ENCODE assay signal across 10 cellular contexts in the genomic region with DNA sequence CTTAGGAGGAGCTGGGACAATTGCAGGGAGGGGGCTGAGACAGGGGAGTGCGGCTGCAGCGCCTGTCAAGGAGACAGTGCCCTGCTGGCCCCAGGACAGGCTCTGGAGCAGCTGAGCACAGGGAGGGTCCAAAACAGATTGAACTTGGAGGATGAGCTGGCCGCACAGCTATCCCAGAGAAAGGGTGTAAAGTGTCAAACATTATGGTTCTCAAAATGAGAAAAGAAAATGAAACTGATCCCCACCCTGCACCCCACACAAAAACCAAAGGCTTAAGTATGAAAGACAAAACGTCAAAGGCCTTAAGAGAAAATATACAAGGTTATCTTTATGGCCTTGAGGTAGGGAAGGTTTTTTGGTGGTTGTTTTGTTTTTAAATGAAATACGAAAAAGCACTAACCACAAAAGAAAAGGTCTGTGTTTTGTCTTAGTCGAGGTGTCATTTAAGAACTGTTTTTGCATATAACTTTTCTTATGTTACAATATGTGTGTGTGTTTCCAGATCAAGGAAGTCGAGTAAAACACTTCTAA.
DNase-seq lines count a peak whose midpoint lies in the region; ATAC-seq, FAIRE-seq and TF ChIP-seq lines count a peak whose summit lies in the region.
"Had no signal": no experiment of that assay in that cellular context is flagged by ENCODE, and none has a peak within 500 bp of the region (broad histone marks: within the 10 kb centered on the region; RNA-seq: fewer than 3 reads in every experiment).

No MANE protein-coding gene starts in this region.

- peak; percentile 64 for ATAC-seq in HG03457 (IDR thresholded peaks at IDR 0.05; ENCODE audit: unreplicated experiment)
- peak; percentile 16 for ATAC-seq in sciatic nerve

- DNase-seq in stimulated activated CD4-positive, alpha-beta T cell treated with anti-CD3 and anti-CD28 coated beads, Interleukin-15, amount 100 ng/mL, for 24 hours: peak; percentile 50
- no peak for DNase-seq in stimulated activated CD4-positive, alpha-beta T cell treated with anti-CD3 and anti-CD28 coated beads, Interleukin-4, amount 100 ng/mL, for 1 hour
- no peak for DNase-seq in choroid plexus epithelial cell (ENCODE audit: low read depth)
- DNase-seq in sciatic nerve (ENCODE audit: low spot score): peak; percentile 58
- DNase-seq in 8988T: no peak
- no peak for DNase-seq in RKO (ENCODE audit: low spot score)
- no peak for DNase-seq in kidney

- H3K4me1 ChIP-seq in kidney (ENCODE audit: control insufficient read depth in 1 of 2, insufficient read depth in 1 of 2, low read depth in 1 of 2, low read length in 2 of 2): peaks cover 5 to 19% of the 10 kb centered on the region in 2 donors

- no peak overlapping the region for H3K9ac ChIP-seq in kidney (ENCODE audit: low read length in 2 of 2)

- no peak overlapping the region for H3K27ac ChIP-seq in kidney (ENCODE audit: low read depth in 2 of 2, low read length in 2 of 2)
- H3K27ac ChIP-seq: C4-2B had no signal

- H3K4me3 ChIP-seq in choroid plexus epithelial cell (ENCODE audit: low read depth, low read length) (peak overlapping the region; percentile 9), kidney (ENCODE audit: low read length in 2 of 2) (no peak overlapping the region)

- intact Hi-C loops in sciatic nerve (cut with DNase I) (no loop called here), kidney (cut with DNase I) (no loop called here)

- H3K9me3 ChIP-seq in kidney (ENCODE audit: control insufficient read depth in 1 of 2, low read length in 2 of 2): no peaks in the 10 kb centered on the region

- FAIRE-seq in kidney (lab: Jason Lieb, UNC): no peak
- FAIRE-seq: islet of Langerhans had no signal

- H3K36me3 ChIP-seq in kidney (ENCODE audit: control insufficient read depth in 1 of 2, insufficient read depth in 2 of 2, low read length in 2 of 2): no peaks in the 10 kb centered on the region

- no peak for TF ChIP-seq CTCF in choroid plexus epithelial cell (conservative IDR thresholded peaks at IDR 0.05; ENCODE audit: low read depth, low read length)
- no peak for TF ChIP-seq CTCF in kidney (IDR thresholded peaks at IDR 0.05; ENCODE audit: borderline replicate concordance, extremely low read depth, insufficient read depth)

Comparison
In these comparisons a context has a peak if more than half of its experiments do, and no peak if none do; other contexts are left out.
1. DNase-seq: peak in stimulated activated CD4-positive, alpha-beta T cell treated with anti-CD3 and anti-CD28 coated beads, Interleukin-15, amount 100 ng/mL, for 24 hours (single experiment) and sciatic nerve (single experiment); none in stimulated activated CD4-positive, alpha-beta T cell treated with anti-CD3 and anti-CD28 coated beads, Interleukin-4, amount 100 ng/mL, for 1 hour (single experiment), choroid plexus epithelial cell (single experiment), 8988T (single experiment), RKO (single experiment) and kidney (single experiment).